ENCODE assay signal across 8 cellular contexts in the genomic region with DNA sequence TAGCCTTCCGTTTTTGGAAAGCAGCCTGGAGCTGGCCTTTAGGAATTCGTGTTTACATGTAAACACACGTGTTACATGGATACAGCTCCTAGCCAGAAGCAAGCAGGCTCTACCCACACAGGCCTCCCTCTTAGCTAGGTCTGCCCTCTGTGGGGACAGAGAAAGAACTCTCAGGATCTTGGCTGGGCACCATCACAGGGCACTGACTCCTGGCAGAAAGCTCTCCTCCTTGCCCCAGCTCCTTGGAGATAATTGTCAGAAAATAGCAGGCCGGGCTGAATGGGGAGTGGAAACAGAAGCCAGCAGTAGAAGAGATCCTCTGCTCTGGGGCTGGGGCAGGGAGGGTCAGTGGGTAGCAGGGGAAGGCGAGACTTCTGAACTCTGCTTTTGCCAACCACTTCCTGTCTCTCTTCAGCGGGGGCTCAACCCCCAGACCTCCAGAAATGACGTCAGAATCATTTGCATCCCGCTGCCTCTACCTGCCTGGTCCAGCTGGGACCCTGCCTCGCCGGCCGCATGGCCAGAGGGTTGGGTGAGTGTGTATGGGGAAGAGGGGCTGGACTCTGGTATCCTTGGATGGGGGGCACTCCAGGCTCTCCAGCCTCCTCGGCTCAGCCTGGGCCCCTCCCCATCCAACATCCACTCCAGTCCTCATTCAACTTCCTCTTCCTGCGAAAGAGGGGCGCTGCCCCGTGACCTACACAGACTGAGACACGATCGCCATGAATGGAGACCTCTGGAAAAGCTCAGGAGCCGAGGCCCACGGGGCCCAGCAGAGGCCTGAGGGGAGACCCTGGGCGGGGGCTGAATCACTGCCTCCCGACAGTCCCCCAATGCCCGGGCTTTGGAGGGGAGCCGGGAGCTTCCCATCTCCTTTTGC. TPM values are rescaled to one million over a fixed set of nuclear protein-coding genes. Genes with fewer than 3 reads are reported as not detected.
DNase-seq lines count a peak whose midpoint lies in the region; ATAC-seq and TF ChIP-seq lines count a peak whose summit lies in the region.
"Had no signal": no experiment of that assay in that cellular context is flagged by ENCODE, and none has a peak within 500 bp of the region (broad histone marks: within the 10 kb centered on the region; RNA-seq: fewer than 3 reads in every experiment).

No MANE protein-coding gene starts in this region.

- in situ Hi-C loops in Panc1 (cut with HindIII; ENCODE audit: low pct_unique_long_range_greater_than_20kb, low sequenced_read_pairs) = no loop called here

- H3K4me3 ChIP-seq in Panc1 (ENCODE audit: low read depth in 2 of 2, low read length in 2 of 2) (peak overlapping the region in 1 of 2 experiments; percentile 33; a peak in 1 of 4 replicates), fibroblast of villous mesenchyme (ENCODE audit: low read depth, low read length) (peak overlapping the region; percentile 45), psoas muscle (peak overlapping the region; percentile 63)

- no peaks in the 10 kb centered on the region for H3K9me3 ChIP-seq in Panc1 (ENCODE audit: control insufficient read depth, insufficient read depth, low read depth, low read length)
- H3K9me3 ChIP-seq in psoas muscle = no peaks in the 10 kb centered on the region

- H3K4me1 ChIP-seq in Panc1 (ENCODE audit: control insufficient read depth, insufficient read depth, low read length) (peaks cover 60% of the 10 kb centered on the region), psoas muscle (no peaks in the 10 kb centered on the region)

- BruUV-seq in Panc1 (replicated peaks; lab: Mats Ljungman, UMichigan) = no TSS peak

- DNase-seq in Panc1 (ENCODE audit: low read depth, low spot score) (no peak), fibroblast of villous mesenchyme (ENCODE audit: low read depth) (peak; percentile 29), psoas muscle (no peak), DMS53 (lab: John Stamatoyannopoulos, UW) (no peak), NCI-H774 (lab: John Stamatoyannopoulos, UW) (no peak)

- H3K27ac ChIP-seq in Panc1 (ENCODE audit: low read length) = peak overlapping the region; percentile 39; the same call in 1 of the 2 replicates
- no peak overlapping the region for H3K27ac ChIP-seq in psoas muscle

- intact Hi-C loops in Panc1 (cut with micrococcal nuclease; ENCODE audit: unreplicated experiment) (no loop called here), psoas muscle (cut with DNase I) (no loop called here)

- peak; percentile 65 for ATAC-seq in GM18858 (IDR thresholded peaks at IDR 0.05; ENCODE audit: unreplicated experiment)
- peak; percentile 53 for ATAC-seq in HG02623 (IDR thresholded peaks at IDR 0.05; ENCODE audit: unreplicated experiment)
- ATAC-seq in Panc1 = no peak; the same call in 1 of the 2 replicates
- ATAC-seq in psoas muscle = peak; percentile 47 to 59 (median 52)

- POLR2A ChIA-PET in Panc1 (lab: Charles Lee) = interaction anchor here (0.9 kb wide), 1 partner anchor 23 kb away, joined by 5 read pairs; no protein-coding TSS in a partner anchor

- TF ChIP-seq CTCF in Panc1 (IDR thresholded peaks at IDR 0.05) = no peak
- no peak for TF ChIP-seq CTCF in fibroblast of villous mesenchyme (IDR thresholded peaks at IDR 0.05; ENCODE audit: insufficient read depth, low read depth, low read length)
- TF ChIP-seq CTCF in psoas muscle (IDR thresholded peaks at IDR 0.05) = no peak

- CTCF ChIA-PET in Panc1 (lab: Charles Lee) = interaction anchor here (0.5 to 1.6 kb wide), 4 partner anchors 21 to 337 kb away, joined by 3 to 7 read pairs (median 6); partner anchors contain the start of gene HOXC5

- H3K36me3 ChIP-seq in Panc1 (ENCODE audit: control insufficient read depth, insufficient read depth, low read length) = no peaks in the 10 kb centered on the region
- no peaks in the 10 kb centered on the region for H3K36me3 ChIP-seq in psoas muscle (ENCODE audit: insufficient read depth in 1 of 2, low read depth in 1 of 2)

- H3K27me3 ChIP-seq in Panc1 (ENCODE audit: control insufficient read depth, insufficient read depth, low read length) (no peaks in the 10 kb centered on the region), psoas muscle (ENCODE audit: insufficient read depth in 3 of 3, low read length in 2 of 3) (no peaks in the 10 kb centered on the region)

- WGBS in psoas muscle, 3 donors = 22 to 30% (median 26%) methylated on average over 22 to 23 of the region's 23 CpGs

RNA-seq across cellular contexts. Expression of gene HOXC4, which starts 0.7 kb away (rescaled TPM):
- total RNA-seq in Panc1 (2021; ENCODE audit: unreplicated experiment) (22.7 TPM), fibroblast of villous mesenchyme (under 0.01 and 1.6 TPM in 2 replicates), psoas muscle (1 to 10 TPM; 1.6 to 4.7 (median 2.6) TPM)
- polyA plus RNA-seq in Panc1 (2012; ENCODE audit: insufficient read length) = 25.2 TPM
- polyA plus RNA-seq in psoas muscle = 1 to 10 TPM in 2 of 3 donors, under 1 TPM in 1; 0.72 to 1.4 (median 1.1) TPM
- total RNA-seq: temporal lobe had no signal

RNA-seq across cellular contexts. Expression of gene HOXC5, which starts 20.1 kb away (rescaled TPM):
- total RNA-seq in Panc1 (2021; ENCODE audit: unreplicated experiment) (5.0 TPM), fibroblast of villous mesenchyme (0.43 and 1.3 TPM in 2 replicates), psoas muscle (1 to 10 TPM in 2 of 4 donors, under 1 TPM in 2; 0.25 to 3.3 (median 1.1) TPM)
- 0.76 TPM for polyA plus RNA-seq in Panc1 (2012; ENCODE audit: insufficient read length)
- under 1 TPM; 0.03 to 0.58 (median 0.04) TPM for polyA plus RNA-seq in psoas muscle
- total RNA-seq: temporal lobe had no signal

RNA-seq across cellular contexts. Expression of gene HOXC6, which starts 24.7 kb away (rescaled TPM):
- total RNA-seq in Panc1 (2021; ENCODE audit: unreplicated experiment) = 52.2 TPM
- polyA plus RNA-seq in Panc1 (2012; ENCODE audit: insufficient read length) = 46.1 TPM
- 1.6 and 1.7 TPM in 2 replicates for total RNA-seq in fibroblast of villous mesenchyme
- total RNA-seq in psoas muscle = 10 to 100 TPM in 2 of 4 donors, 1 to 10 TPM in 2; 5.2 to 23.6 (median 12.5) TPM
- 1 to 10 TPM; 2.2 to 9.5 (median 4.7) TPM for polyA plus RNA-seq in psoas muscle
- total RNA-seq: temporal lobe had no signal

RNA-seq across cellular contexts. Expression of gene HOXC8, which starts 44.2 kb away (rescaled TPM):
- 15.3 TPM for total RNA-seq in Panc1 (2021; ENCODE audit: unreplicated experiment)
- polyA plus RNA-seq in Panc1 (2012; ENCODE audit: insufficient read length) = 9.5 TPM
- total RNA-seq in fibroblast of villous mesenchyme = 0.86 and 2.6 TPM in 2 replicates
- total RNA-seq in psoas muscle = 10 to 100 TPM in 1 of 4 donors, 1 to 10 TPM in 3; 6.7 to 10.2 (median 9.0) TPM
- 1 to 10 TPM; 1.6 to 8.8 (median 3.3) TPM for polyA plus RNA-seq in psoas muscle
- total RNA-seq: temporal lobe had no signal

RNA-seq across cellular contexts. Expression of gene HOXC9, which starts 53.0 kb away (rescaled TPM):
- 37.2 TPM for total RNA-seq in Panc1 (2021; ENCODE audit: unreplicated experiment)
- polyA plus RNA-seq in Panc1 (2012; ENCODE audit: insufficient read length) = 41.2 TPM
- total RNA-seq in fibroblast of villous mesenchyme = 0.86 and 7.4 TPM in 2 replicates
- 10 to 100 TPM in 2 of 4 donors, 1 to 10 TPM in 2; 6.4 to 14.6 (median 9.2) TPM for total RNA-seq in psoas muscle
- 10 to 100 TPM in 2 of 3 donors, 1 to 10 TPM in 1; 8.8 to 31.1 (median 16.4) TPM for polyA plus RNA-seq in psoas muscle
- total RNA-seq: temporal lobe had no signal
